8 cellular contexts compared by ENCODE assay signal in the genomic region with DNA sequence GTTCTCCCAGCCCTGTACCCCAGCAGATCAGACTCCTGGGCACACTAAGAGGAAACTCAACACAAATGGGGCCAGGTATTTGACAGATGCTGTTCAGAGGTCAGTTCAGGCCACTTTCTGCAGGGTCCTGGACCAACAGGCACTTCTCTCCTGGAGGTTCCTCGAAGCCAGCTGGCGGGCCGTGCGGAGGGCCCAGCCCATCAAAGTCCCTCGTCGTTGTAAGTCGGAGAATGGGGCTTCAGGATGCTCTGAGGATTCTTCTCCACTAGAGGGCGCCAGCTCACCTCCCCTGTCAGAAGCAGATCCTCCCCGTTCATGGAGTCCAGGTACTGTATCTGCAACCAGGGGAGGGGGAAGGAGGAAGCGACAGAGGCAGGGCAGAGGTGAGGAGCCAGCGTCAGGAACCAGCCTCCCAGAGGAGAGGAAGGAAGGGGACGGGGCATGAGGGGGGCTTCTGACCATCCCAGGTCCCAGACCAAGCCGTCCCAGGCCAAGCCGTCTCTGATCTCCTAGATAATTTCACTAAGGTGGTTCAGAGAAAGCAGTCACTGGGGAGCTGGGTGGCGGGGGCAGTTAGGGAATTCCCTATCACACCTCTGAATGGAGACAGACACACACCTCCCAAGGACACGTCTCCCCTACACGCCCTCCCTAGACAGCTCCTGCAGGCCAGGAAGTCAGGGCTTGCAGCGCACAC. TPM values are rescaled to one million over a fixed set of nuclear protein-coding genes. Genes with fewer than 3 reads are reported as not detected.
DNase-seq lines count a peak whose midpoint lies in the region; ATAC-seq and TF ChIP-seq lines count a peak whose summit lies in the region.

No MANE protein-coding gene starts in this region.

- no peak for TF ChIP-seq POLR2A in adrenal gland (IDR thresholded peaks at IDR 0.05)

- peak overlapping the region; percentile 69 for H3K27ac Mint-ChIP-seq in T-helper 1 cell treated with Interleukin-12 subunit alpha and Interleukin-12 subunit beta and Interleukin-4 antibody, amounts not matched to agents 30 μg/mL and 1 μg/mL, for 36 hours

- H3K4me1 ChIP-seq in adrenal gland (replicated peaks in 1 of 2) (peaks cover 10 to 20% of the 10 kb centered on the region in 2 donors), right atrium auricular region (peaks cover 0 to 40% of the 10 kb centered on the region in 2 donors)

- H3K36me3 ChIP-seq in adrenal gland (replicated peaks in 1 of 2) (no peaks in the 10 kb centered on the region), right atrium auricular region (peaks cover 8% of the 10 kb centered on the region)

- peaks cover 36% of the 10 kb centered on the region for H3K4me1 Mint-ChIP-seq in T-helper 1 cell treated with Interleukin-12 subunit alpha and Interleukin-12 subunit beta and Interleukin-4 antibody, amounts not matched to agents 30 μg/mL and 1 μg/mL, for 36 hours (ENCODE audit: low read depth)

- TF ChIP-seq CTCF in adrenal gland (IDR thresholded peaks at IDR 0.05) = peak; percentile 88 to 94 (median 91)
- TF ChIP-seq CTCF in right atrium auricular region (IDR thresholded peaks at IDR 0.05) = peak; percentile 82 to 96

- H3K36me3 Mint-ChIP-seq in T-helper 1 cell treated with Interleukin-12 subunit alpha and Interleukin-12 subunit beta and Interleukin-4 antibody, amounts not matched to agents 30 μg/mL and 1 μg/mL, for 36 hours (ENCODE audit: low read depth) = peaks cover 2% of the 10 kb centered on the region

- intact Hi-C loops in adrenal gland (cut with DNase I) = loop anchor here (5.0 kb wide), 2 partner anchors 133 to 138 kb away; a partner anchor contains a TSS

- peak overlapping the region; percentile 2 for H3K4me3 Mint-ChIP-seq in T-helper 1 cell treated with Interleukin-12 subunit alpha and Interleukin-12 subunit beta and Interleukin-4 antibody, amounts not matched to agents 30 μg/mL and 1 μg/mL, for 36 hours

- ATAC-seq in GM21717 (IDR thresholded peaks at IDR 0.05; ENCODE audit: unreplicated experiment) = peak; percentile 59
- no peak for ATAC-seq in HG02840 (IDR thresholded peaks at IDR 0.05; ENCODE audit: low FRiP score, unreplicated experiment)

- H3K4me3 ChIP-seq in adrenal gland = no peak overlapping the region
- no peak overlapping the region for H3K4me3 ChIP-seq in right atrium auricular region

- H3K27me3 Mint-ChIP-seq in T-helper 1 cell treated with Interleukin-12 subunit alpha and Interleukin-12 subunit beta and Interleukin-4 antibody, amounts not matched to agents 30 μg/mL and 1 μg/mL, for 36 hours (ENCODE audit: low read depth) = no peaks in the 10 kb centered on the region

- H3K9me3 Mint-ChIP-seq in T-helper 1 cell treated with Interleukin-12 subunit alpha and Interleukin-12 subunit beta and Interleukin-4 antibody, amounts not matched to agents 30 μg/mL and 1 μg/mL, for 36 hours = no peaks in the 10 kb centered on the region

- H3K9me3 ChIP-seq in adrenal gland (replicated peaks in 1 of 3) (no peaks in the 10 kb centered on the region), right atrium auricular region (no peaks in the 10 kb centered on the region)

- WGBS in adrenal gland, 4 donors = 19 to 69% (median 30%) methylated on average over 7 to 18 of the region's 18 CpGs

- H3K27ac ChIP-seq in adrenal gland (no peak overlapping the region), right atrium auricular region (no peak overlapping the region)

- peak; percentile 78 for DNase-seq in AG20443 (ENCODE audit: low spot score)
- DNase-seq in NCI-H1694 (lab: John Stamatoyannopoulos, UW) = peak; percentile 84
- peak; percentile 81 to 95 (median 87) for DNase-seq in adrenal gland
- DNase-seq in right atrium auricular region (ENCODE audit: low spot score) = peak; percentile 89
- peak; percentile 89 for DNase-seq in retina

- H3K27me3 ChIP-seq in adrenal gland (no peaks in the 10 kb centered on the region), right atrium auricular region (no peaks in the 10 kb centered on the region)

RNA-seq across cellular contexts. Expression of a gene that starts 11.7 kb away (rescaled TPM):
- total RNA-seq in adrenal gland (not detected), right atrium auricular region (not detected)
- polyA plus RNA-seq in adrenal gland = under 1 TPM in 1 of 3 donors, not detected in 2; 0.03 TPM

RNA-seq across cellular contexts. Expression of a gene that starts 19.3 kb away (rescaled TPM):
- total RNA-seq in adrenal gland (100 to 1,000 TPM in 4 of 8 donors, 10 to 100 TPM in 4; 56.7 to 222 (median 108) TPM), right atrium auricular region (10 to 100 TPM; 23.0 to 44.3 TPM)
- 100 to 1,000 TPM in 2 of 3 donors, 10 to 100 TPM in 1; 85.4 to 145 (median 112) TPM for polyA plus RNA-seq in adrenal gland

RNA-seq across cellular contexts. Expression of a gene that starts 26.0 kb away (rescaled TPM):
- total RNA-seq in adrenal gland (100 to 1,000 TPM in 2 of 8 donors, 10 to 100 TPM in 6; 24.8 to 141 (median 75.7) TPM), right atrium auricular region (10 to 100 TPM; 11.9 to 24.2 TPM)
- polyA plus RNA-seq in adrenal gland = 100 to 1,000 TPM in 2 of 3 donors, 10 to 100 TPM in 1; 72.3 to 150 (median 144) TPM
